14 cellular contexts compared by ENCODE assay signal in genomic region chr12:104121001-104121400, GRCh38. TPM values are rescaled to one million over a fixed set of nuclear protein-coding genes. Genes with fewer than 3 reads are reported as not detected.
DNase-seq lines count a peak whose midpoint lies in the region; ATAC-seq, FAIRE-seq and TF ChIP-seq lines count a peak whose summit lies in the region.
"Had no signal": no experiment of that assay in that cellular context is flagged by ENCODE, and none has a peak within 500 bp of the region (broad histone marks: within the 10 kb centered on the region; RNA-seq: fewer than 3 reads in every experiment).

No MANE protein-coding gene starts in this region.

- CTCF ChIA-PET in Caco-2 (lab: Charles Lee) = interaction anchor here (1.0 kb wide), 1 partner anchor 12 kb away, joined by 4 read pairs; no protein-coding TSS in a partner anchor
- CTCF ChIA-PET in PC-9 (lab: Charles Lee) = interaction anchor here (0.7 kb wide), 2 partner anchors 12 to 124 kb away, joined by 3 to 4 read pairs; no protein-coding TSS in a partner anchor

- H3K9me3 Mint-ChIP-seq in Caco-2 (ENCODE audit: unreplicated experiment) = no peaks in the 10 kb centered on the region
- H3K9me3 Mint-ChIP-seq: naive B cell had no signal

- H2AFZ ChIP-seq in PC-9 = no peak overlapping the region

- no peak for DNase-seq in Caco-2
- DNase-seq in PC-9 = peak in 1 of 2 experiments; percentile 81
- peak; percentile 39 for DNase-seq in epithelial cell of esophagus (ENCODE audit: low read depth)
- peak; percentile 28 for DNase-seq in myocyte (ENCODE audit: low read depth)
- DNase-seq in NCI-H748 treated with DMSO at 0.1 percent for 48 hours (lab: John Stamatoyannopoulos, UW) = no peak
- DNase-seq in ureter (ENCODE audit: low spot score) = no peak
- DNase-seq in GM19239 (ENCODE audit: insufficient read length, low spot score) = no peak
- DNase-seq: activated T-cell treated with anti-CD3 and anti-CD28 coated beads, Interleukin-2, amount 50 U/mL, for 48 hours; naive B cell; NCI-H1930; stimulated activated CD4-positive, alpha-beta T cell treated with anti-CD3 and anti-CD28 coated beads, Interleukin-15, amount 100 ng/mL, for 24 hours; WERI-Rb-1 had no signal

- H3K27me3 Mint-ChIP-seq in Caco-2 (ENCODE audit: insufficient read depth, unreplicated experiment) = no peaks in the 10 kb centered on the region
- H3K27me3 Mint-ChIP-seq: naive B cell had no signal

- peaks cover 54% of the 10 kb centered on the region for H3K36me3 Mint-ChIP-seq in Caco-2 (ENCODE audit: insufficient read depth, unreplicated experiment)

- peaks cover 21% of the 10 kb centered on the region for H3F3A ChIP-seq in PC-9 (ENCODE audit: insufficient read depth, low read depth)

- FAIRE-seq in GM19239 (lab: Jason Lieb, UNC) = no peak
- FAIRE-seq: GM12892 had no signal

- H3K4me1 Mint-ChIP-seq in Caco-2 (ENCODE audit: low read depth, unreplicated experiment) = no peaks in the 10 kb centered on the region

- POLR2A ChIA-PET in Caco-2 (lab: Charles Lee) (interaction anchor here (2.1 kb wide), 1 partner anchor 17 kb away, joined by 8 read pairs; the partner anchor contains the start of gene NFYB), PC-9 (lab: Charles Lee; ENCODE audit: unreplicated experiment) (interaction anchor here (0.5 to 0.8 kb wide), 5 partner anchors 200 to 1017 kb away, joined by 3 to 8 read pairs (median 5); no protein-coding TSS in a partner anchor)

- H3K9me3 ChIP-seq in Caco-2 = no peaks in the 10 kb centered on the region
- H3K9me3 ChIP-seq in PC-9 (ENCODE audit: insufficient read depth, low read depth) = no peaks in the 10 kb centered on the region

- ATAC-seq in GM18511 (IDR thresholded peaks at IDR 0.05; ENCODE audit: unreplicated experiment) = no peak

- peak overlapping the region; percentile 27; the same call in 1 of the 2 replicates for H3K27ac ChIP-seq in PC-9
- H3K27ac ChIP-seq: WERI-Rb-1 had no signal

- intact Hi-C loops in Caco-2 (cut with micrococcal nuclease; ENCODE audit: unreplicated experiment) (no loop called here), PC-9 (cut with micrococcal nuclease; ENCODE audit: unreplicated experiment) (loop anchor here (5.0 to 10.0 kb wide), 2 partner anchors 166 to 346 kb away; no protein-coding TSS in a partner anchor)

- no peak overlapping the region for H3K4me3 Mint-ChIP-seq in Caco-2 (ENCODE audit: unreplicated experiment)
- H3K4me3 Mint-ChIP-seq: naive B cell had no signal

- peak overlapping the region; percentile 45 for H3K27ac Mint-ChIP-seq in Caco-2 (ENCODE audit: unreplicated experiment)
- H3K27ac Mint-ChIP-seq: naive B cell had no signal

- H3K4me3 ChIP-seq in Caco-2 (ENCODE audit: low read depth, low read length) (no peak overlapping the region), PC-9 (no peak overlapping the region), epithelial cell of esophagus (ENCODE audit: low read length) (no peak overlapping the region)

- H3K4me1 ChIP-seq in Caco-2 (peaks cover 17% of the 10 kb centered on the region), PC-9 (replicated peaks; ENCODE audit: insufficient read depth) (peaks cover 24% of the 10 kb centered on the region)

- H3K36me3 ChIP-seq in Caco-2 (ENCODE audit: control insufficient read depth, insufficient read depth, low read length) (no peaks in the 10 kb centered on the region), PC-9 (ENCODE audit: low read depth) (peaks cover 39% of the 10 kb centered on the region)

- TF ChIP-seq CTCF in Caco-2 (IDR thresholded peaks at IDR 0.05; ENCODE audit: insufficient read depth in 1 of 2, low read depth in 1 of 2, low read length in 1 of 2, severe bottlenecking in 1 of 2, unreplicated experiment in 1 of 2) (no peak), PC-9 (conservative IDR thresholded peaks at IDR 0.05) (no peak), epithelial cell of esophagus (IDR thresholded peaks at IDR 0.05; ENCODE audit: insufficient read depth, low read depth, low read length, missing control alignments) (no peak)

- H3K27me3 ChIP-seq in Caco-2 (replicated peaks; ENCODE audit: control insufficient read depth, insufficient read depth, low read length) = no peaks in the 10 kb centered on the region
- H3K27me3 ChIP-seq in PC-9 (ENCODE audit: insufficient read depth, low read depth) = no peaks in the 10 kb centered on the region

- BruUV-seq in Caco-2 (replicated peaks; lab: Mats Ljungman, UMichigan) = no TSS peak
- BruUV-seq in PC-9 (replicated peaks; lab: Mats Ljungman, UMichigan) = no TSS peak

- H3K4me2 ChIP-seq in PC-9 = peak overlapping the region; percentile 13; the same call in 1 of the 2 replicates

- H3K79me2 ChIP-seq in PC-9 (ENCODE audit: low read depth) = no peaks in the 10 kb centered on the region; the same call in 1 of the 2 replicates

- no peaks in the 10 kb centered on the region for H4K20me1 ChIP-seq in PC-9 (ENCODE audit: insufficient read depth)

- no peaks in the 10 kb centered on the region for H3K9me2 ChIP-seq in PC-9 (ENCODE audit: insufficient read depth)

RNA-seq across cellular contexts. Expression of gene NFYB, which starts 17.0 kb away (rescaled TPM):
- total RNA-seq in Caco-2 (2022) (30.8 and 36.9 TPM in 2 replicates), PC-9 (2021) (30.6 and 36.7 TPM in 2 replicates), myocyte (12.8 and 33.2 TPM in 2 replicates), ureter (26.8 TPM)
- polyA plus RNA-seq in myocyte (2012) = 14.2 TPM

RNA-seq across cellular contexts. Expression of gene HCFC2, which starts 56.7 kb away (rescaled TPM):
- total RNA-seq in Caco-2 (2022) (4.9 and 5.4 TPM in 2 replicates), PC-9 (2021) (2.4 and 3.3 TPM in 2 replicates), myocyte (25.3 and 29.0 TPM in 2 replicates), ureter (22.0 TPM)
- 10.6 TPM for polyA plus RNA-seq in myocyte (2012)

Comparison
In these comparisons a context has a peak if more than half of its experiments do, and no peak if none do; other contexts are left out.
1. DNase-seq: peak in epithelial cell of esophagus (single experiment) and myocyte (single experiment); none in Caco-2 (0 of 2), NCI-H748 treated with DMSO at 0.1 percent for 48 hours (single experiment), ureter (single experiment) and GM19239 (single experiment).